In genomic region chr15:40330368-40330836, GRCh38 we compare ENCODE assay signal across 11 cellular contexts. TPM values are rescaled to one million over a fixed set of nuclear protein-coding genes. Genes with fewer than 3 reads are reported as not detected.
DNase-seq lines count a peak whose midpoint lies in the region; ATAC-seq and TF ChIP-seq lines count a peak whose summit lies in the region.
"Had no signal": no experiment of that assay in that cellular context is flagged by ENCODE, and none has a peak within 500 bp of the region (broad histone marks: within the 10 kb centered on the region; RNA-seq: fewer than 3 reads in every experiment).

No MANE protein-coding gene starts in this region.

- no peaks in the 10 kb centered on the region for H3K9me3 ChIP-seq in muscle layer of duodenum (ENCODE audit: control insufficient read depth in 1 of 2, low read length in 2 of 2)

- H3K4me1 Mint-ChIP-seq in chondrocyte (ENCODE audit: low read depth): peaks cover 95% of the 10 kb centered on the region
- peaks cover 22% of the 10 kb centered on the region for H3K4me1 Mint-ChIP-seq in stimulated activated memory B cell treated with anti-CD40 and anti-IgM and Interleukin-4, amounts not matched to agents 10 μg/mL and 1 μg/mL and 100 μg/mL, for 72 hours

- peak overlapping the region; percentile 91 for H3K27ac Mint-ChIP-seq in chondrocyte (ENCODE audit: unreplicated experiment)
- H3K27ac Mint-ChIP-seq in stimulated activated memory B cell treated with anti-CD40 and anti-IgM and Interleukin-4, amounts not matched to agents 10 μg/mL and 1 μg/mL and 100 μg/mL, for 72 hours: no peak overlapping the region

- H3K27me3 ChIP-seq in muscle layer of duodenum (ENCODE audit: low read depth, low read length): no peaks in the 10 kb centered on the region

- H3K4me3 ChIP-seq in muscle layer of duodenum (ENCODE audit: low read depth in 1 of 2, low read length in 2 of 2): no peak overlapping the region

- peaks cover 7% of the 10 kb centered on the region for H3K36me3 Mint-ChIP-seq in chondrocyte (ENCODE audit: low read depth)
- H3K36me3 Mint-ChIP-seq in stimulated activated memory B cell treated with anti-CD40 and anti-IgM and Interleukin-4, amounts not matched to agents 10 μg/mL and 1 μg/mL and 100 μg/mL, for 72 hours: no peaks in the 10 kb centered on the region

- ATAC-seq in stimulated activated memory B cell treated with anti-CD40 and anti-IgM and Interleukin-4, amounts not matched to agents 10 μg/mL and 1 μg/mL and 100 μg/mL, for 72 hours: no peak
- ATAC-seq in GM21526 (IDR thresholded peaks at IDR 0.05; ENCODE audit: low FRiP score, unreplicated experiment) (no peak), GM19467 (IDR thresholded peaks at IDR 0.05; ENCODE audit: unreplicated experiment) (no peak)
- ATAC-seq: activated T-cell treated with anti-CD3 and anti-CD28 coated beads, Interleukin-2, amount 50 U/mL, for 4 hours had no signal

- H3K27ac ChIP-seq in muscle layer of duodenum (ENCODE audit: low read length): peak overlapping the region; percentile 88

- no peaks in the 10 kb centered on the region for H3K27me3 Mint-ChIP-seq in chondrocyte (ENCODE audit: low read depth)
- H3K27me3 Mint-ChIP-seq in stimulated activated memory B cell treated with anti-CD40 and anti-IgM and Interleukin-4, amounts not matched to agents 10 μg/mL and 1 μg/mL and 100 μg/mL, for 72 hours: no peaks in the 10 kb centered on the region

- H3K4me3 Mint-ChIP-seq in chondrocyte (ENCODE audit: unreplicated experiment): no peak overlapping the region
- no peak overlapping the region for H3K4me3 Mint-ChIP-seq in stimulated activated memory B cell treated with anti-CD40 and anti-IgM and Interleukin-4, amounts not matched to agents 10 μg/mL and 1 μg/mL and 100 μg/mL, for 72 hours
- H3K4me3 Mint-ChIP-seq: activated T-cell treated with anti-CD3 and anti-CD28 coated beads, Interleukin-2, amount 50 U/mL, for 4 hours had no signal

- H3K4me1 ChIP-seq in muscle layer of duodenum (ENCODE audit: control insufficient read depth in 1 of 2, insufficient read depth in 2 of 2, low read length in 2 of 2): peaks cover 23 to 81% of the 10 kb centered on the region in 2 donors

- H3K36me3 ChIP-seq in muscle layer of duodenum (ENCODE audit: control insufficient read depth in 1 of 2, insufficient read depth in 2 of 2, low read length in 2 of 2): peaks cover 5% of the 10 kb centered on the region in 2 donors

- no peaks in the 10 kb centered on the region for H3K9me3 Mint-ChIP-seq in chondrocyte (ENCODE audit: low read depth)
- H3K9me3 Mint-ChIP-seq in stimulated activated memory B cell treated with anti-CD40 and anti-IgM and Interleukin-4, amounts not matched to agents 10 μg/mL and 1 μg/mL and 100 μg/mL, for 72 hours: no peaks in the 10 kb centered on the region
- H3K9me3 Mint-ChIP-seq: activated T-cell treated with anti-CD3 and anti-CD28 coated beads, Interleukin-2, amount 50 U/mL, for 4 hours had no signal

- peak; percentile 82 for DNase-seq in DMS53 (lab: John Stamatoyannopoulos, UW)
- peak; percentile 74 for DNase-seq in NCI-H510A treated with DMSO at 0.1 percent for 48 hours (lab: John Stamatoyannopoulos, UW)
- no peak for DNase-seq in chondrocyte (ENCODE audit: low spot score)
- no peak for DNase-seq in iPS-NIHi7 (ENCODE audit: extremely low spot score)
- DNase-seq: activated T-cell treated with anti-CD3 and anti-CD28 coated beads, Interleukin-2, amount 50 U/mL, for 4 hours; mesendoderm; stimulated activated CD4-positive, alpha-beta T cell treated with anti-CD3 and anti-CD28 coated beads, Interleukin-2, amount 100 ng/mL, for 24 hours had no signal

- no peak for TF ChIP-seq CTCF in chondrocyte (IDR thresholded peaks at IDR 0.05)

RNA-seq across cellular contexts. Expression of gene INAFM2, which starts 6.9 kb away (rescaled TPM):
- 68.8 to 128 TPM (median 80.6 TPM) in 3 replicates for total RNA-seq in chondrocyte

RNA-seq across cellular contexts. Expression of gene CCDC9B, which starts 10.3 kb away (rescaled TPM):
- total RNA-seq in chondrocyte: 55.4 to 60.0 TPM (median 58.0 TPM) in 3 replicates

RNA-seq across cellular contexts. Expression of gene PHGR1, which starts 20.4 kb away (rescaled TPM):
- total RNA-seq in chondrocyte: not detected in 3 replicates

RNA-seq across cellular contexts. Expression of gene PLCB2, which starts 22.7 kb away (rescaled TPM):
- 1.4 to 3.4 TPM (median 2.8 TPM) in 3 replicates for total RNA-seq in chondrocyte

RNA-seq across cellular contexts. Expression of gene DISP2, which starts 27.6 kb away (rescaled TPM):
- total RNA-seq in chondrocyte: 1.3 to 2.2 TPM (median 1.4 TPM) in 3 replicates

Comparison
In these comparisons a context has a peak if more than half of its experiments do, and no peak if none do; other contexts are left out.
1. DNase-seq: peak in DMS53 (single experiment) and NCI-H510A treated with DMSO at 0.1 percent for 48 hours (single experiment); none in chondrocyte (single experiment) and iPS-NIHi7 (single experiment).